ENCODE assay signal across 8 cellular contexts in the genomic region with DNA sequence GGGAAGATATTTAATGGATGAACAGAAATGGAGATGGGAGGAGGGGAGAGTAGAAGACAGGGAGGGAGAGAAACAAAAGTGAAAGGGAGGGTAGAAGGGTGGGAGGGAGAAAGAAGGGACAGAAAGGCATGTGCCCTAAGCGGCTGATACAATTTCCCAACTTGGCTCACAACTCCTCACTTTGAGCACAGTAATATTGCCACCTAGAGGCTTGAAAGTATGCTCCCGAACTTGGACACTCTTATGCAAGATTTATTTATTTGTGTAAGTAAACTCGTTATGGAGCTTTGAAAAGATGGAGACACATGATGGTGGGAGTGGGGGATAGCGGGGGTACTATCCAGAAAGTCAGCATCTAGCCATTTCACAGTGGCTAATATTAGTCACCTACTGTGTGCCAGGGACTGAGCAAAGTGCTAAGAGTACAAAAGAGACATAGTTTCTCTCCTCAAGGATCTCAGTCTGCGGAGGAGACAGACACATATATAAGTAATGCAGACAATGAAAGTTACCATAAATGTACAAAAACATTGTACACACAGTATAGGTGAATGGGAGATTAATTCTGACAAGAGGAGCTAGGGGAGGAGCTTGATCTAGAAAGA.
DNase-seq lines count a peak whose midpoint lies in the region; TF ChIP-seq lines count a peak whose summit lies in the region.

No MANE protein-coding gene starts in this region.

- no peaks in the 10 kb centered on the region for H3K36me3 ChIP-seq in NT2/D1 (ENCODE audit: insufficient read depth, insufficient read length, low read length)
- H3K36me3 ChIP-seq in Peyer's patch: no peaks in the 10 kb centered on the region

- no peak overlapping the region for H3K9ac ChIP-seq in NT2/D1 (ENCODE audit: insufficient read length, low read depth)

- TF ChIP-seq CTCF in Peyer's patch (IDR thresholded peaks at IDR 0.05): peak in 3 of 6 experiments; percentile 52 to 61 (median 59)

- no peak overlapping the region for H3K27ac ChIP-seq in epithelial cell of prostate
- H3K27ac ChIP-seq in Peyer's patch: no peak overlapping the region

- peak; percentile 26 for DNase-seq in ELF-1 (ENCODE audit: low read depth, low spot score)
- peak; percentile 38 for DNase-seq in HuH-7.5 (ENCODE audit: low spot score)
- DNase-seq in NT2/D1 (ENCODE audit: low read depth, low spot score): peak; percentile 64
- peak; percentile 20 for DNase-seq in epithelial cell of prostate (ENCODE audit: low read depth, low spot score)
- peak; percentile 45 for DNase-seq in non-pigmented ciliary epithelial cell (ENCODE audit: low read depth)
- DNase-seq in Peyer's patch: no peak
- DNase-seq in NCI-H2029 treated with DMSO at 0.1 percent for 48 hours (lab: John Stamatoyannopoulos, UW): no peak
- no peak for DNase-seq in activated naive CD4-positive, alpha-beta T cell treated with anti-CD3 and anti-CD28 coated beads, Interleukin-2, amount 50 U/mL, for 16 hours

- no peaks in the 10 kb centered on the region for H3K27me3 ChIP-seq in NT2/D1 (ENCODE audit: insufficient read depth, insufficient read length)
- no peaks in the 10 kb centered on the region for H3K27me3 ChIP-seq in Peyer's patch

- no peaks in the 10 kb centered on the region for H3K9me3 ChIP-seq in NT2/D1 (ENCODE audit: insufficient read depth, low read length)
- no peaks in the 10 kb centered on the region for H3K9me3 ChIP-seq in Peyer's patch

- H3K4me1 ChIP-seq in NT2/D1 (ENCODE audit: insufficient read depth, insufficient read length) (peaks cover 3% of the 10 kb centered on the region), Peyer's patch (no peaks in the 10 kb centered on the region)

- H3K4me3 ChIP-seq in NT2/D1 (ENCODE audit: insufficient read length, low read depth) (no peak overlapping the region), Peyer's patch (no peak overlapping the region)

- TF ChIP-seq POLR2A in Peyer's patch (IDR thresholded peaks at IDR 0.05): no peak

Comparison
In these comparisons a context has a peak if more than half of its experiments do, and no peak if none do; other contexts are left out.
1. DNase-seq: peak in ELF-1 (single experiment), HuH-7.5 (single experiment), NT2/D1 (single experiment), epithelial cell of prostate (single experiment) and non-pigmented ciliary epithelial cell (single experiment); none in Peyer's patch (0 of 3), NCI-H2029 treated with DMSO at 0.1 percent for 48 hours (single experiment) and activated naive CD4-positive, alpha-beta T cell treated with anti-CD3 and anti-CD28 coated beads, Interleukin-2, amount 50 U/mL, for 16 hours (single experiment).